In genomic region chr2:119207447-119207846, GRCh38 we compare ENCODE assay signal across 25 cellular contexts. TPM values are rescaled to one million over a fixed set of nuclear protein-coding genes. Genes with fewer than 3 reads are reported as not detected.
"Had no signal": no experiment of that assay in that cellular context is flagged by ENCODE, and none has a peak within 500 bp of the region (broad histone marks: within the 10 kb centered on the region; RNA-seq: fewer than 3 reads in every experiment).

No MANE protein-coding gene starts in this region.

- H3K27ac Mint-ChIP-seq: activated CD8-positive, alpha-beta T cell treated with anti-CD3 and anti-CD28 coated beads for 36 hours; activated naive CD4-positive, alpha-beta T cell treated with anti-CD3 and anti-CD28 coated beads, Interleukin-2, amount 50 U/mL, for 24 hours; activated T-cell treated with anti-CD3 and anti-CD28 coated beads, Interleukin-2, amount 50 U/mL, for 72 hours; activated T-helper 2 cell treated with anti-CD3 and anti-CD28 coated beads, Interferon-gamma antibody, Interleukin-2, Interleukin-4, amounts not matched to agents 10 μg/mL and 5 μg/mL and 100 μg/mL, durations not matched to agents 14 hours and 24 hours and 36 hours; T-helper 1 cell treated with Interleukin-12 subunit alpha and Interleukin-12 subunit beta and Interleukin-4 antibody, amounts not matched to agents 30 μg/mL and 1 μg/mL, for 36 hours had no signal

- H3K9me3 Mint-ChIP-seq: activated CD8-positive, alpha-beta T cell treated with anti-CD3 and anti-CD28 coated beads for 36 hours; activated naive CD4-positive, alpha-beta T cell treated with anti-CD3 and anti-CD28 coated beads, Interleukin-2, amount 50 U/mL, for 24 hours; activated T-cell treated with anti-CD3 and anti-CD28 coated beads, Interleukin-2, amount 50 U/mL, for 72 hours; activated T-helper 2 cell treated with anti-CD3 and anti-CD28 coated beads, Interferon-gamma antibody, Interleukin-2, Interleukin-4, amounts not matched to agents 10 μg/mL and 5 μg/mL and 100 μg/mL, durations not matched to agents 14 hours and 24 hours and 36 hours; T-helper 1 cell treated with Interleukin-12 subunit alpha and Interleukin-12 subunit beta and Interleukin-4 antibody, amounts not matched to agents 30 μg/mL and 1 μg/mL, for 36 hours had no signal

- H3K4me3 Mint-ChIP-seq: activated CD8-positive, alpha-beta T cell treated with anti-CD3 and anti-CD28 coated beads for 36 hours; activated naive CD4-positive, alpha-beta T cell treated with anti-CD3 and anti-CD28 coated beads, Interleukin-2, amount 50 U/mL, for 24 hours; activated T-cell treated with anti-CD3 and anti-CD28 coated beads, Interleukin-2, amount 50 U/mL, for 72 hours; T-helper 1 cell treated with Interleukin-12 subunit alpha and Interleukin-12 subunit beta and Interleukin-4 antibody, amounts not matched to agents 30 μg/mL and 1 μg/mL, for 36 hours had no signal

- H3K4me1 Mint-ChIP-seq: activated naive CD4-positive, alpha-beta T cell treated with anti-CD3 and anti-CD28 coated beads, Interleukin-2, amount 50 U/mL, for 24 hours had no signal

- ATAC-seq: activated CD4-positive, CD25-positive, alpha-beta regulatory T cell treated with anti-CD3 and anti-CD28 coated beads, Interleukin-2, amount 50 U/mL, for 24 hours; activated CD8-positive, alpha-beta T cell treated with anti-CD3 and anti-CD28 coated beads for 36 hours; activated T-cell treated with anti-CD3 and anti-CD28 coated beads, Interleukin-2, amount 50 U/mL, for 72 hours had no signal

- H3K27me3 Mint-ChIP-seq: activated CD8-positive, alpha-beta T cell treated with anti-CD3 and anti-CD28 coated beads for 36 hours had no signal

- H3K36me3 Mint-ChIP-seq: activated naive CD4-positive, alpha-beta T cell treated with anti-CD3 and anti-CD28 coated beads, Interleukin-2, amount 50 U/mL, for 24 hours had no signal

- DNase-seq: activated CD4-positive, alpha-beta T cell treated with anti-CD3 and anti-CD28 coated beads for 4 hours; activated CD8-positive, alpha-beta memory T cell treated with anti-CD3 and anti-CD28 coated beads, Interleukin-2, amount 50 U/mL, for 4 hours; activated CD8-positive, alpha-beta T cell treated with anti-CD3 and anti-CD28 coated beads for 36 hours; activated naive CD4-positive, alpha-beta T cell; activated T-cell treated with anti-CD3 and anti-CD28 coated beads, Interleukin-2, amount 50 U/mL, for 72 hours; aorta; IMR-90; Kasumi-1; KBM-7; NCI-H1105 treated with DMSO at 0.1 percent for 48 hours; NCI-H1436 treated with DMSO at 0.1 percent for 48 hours; NCI-H1930; NCI-H2171; NCI-H345; NCI-H510A; NCI-H526 treated with DMSO at 0.1 percent for 48 hours; NCI-H82; OCI-M1; SHP77 treated with DMSO at 0.1 percent for 48 hours had no signal

RNA-seq across cellular contexts. Expression of gene C1QL2, which starts 48.9 kb away (rescaled TPM):
- total RNA-seq: activated CD8-positive, alpha-beta T cell treated with anti-CD3 and anti-CD28 coated beads for 36 hours; activated T-cell treated with anti-CD3 and anti-CD28 coated beads, Interleukin-2, amount 50 U/mL, for 72 hours; activated T-helper 2 cell treated with anti-CD3 and anti-CD28 coated beads, Interferon-gamma antibody, Interleukin-2, Interleukin-4, amounts not matched to agents 10 μg/mL and 5 μg/mL and 100 μg/mL, durations not matched to agents 14 hours and 24 hours and 36 hours; aorta; bronchial epithelial cell; IMR-90; SK-MEL-5 had no signal
